18 cellular contexts compared by ENCODE assay signal in genomic region chr1:173301507-173301906, GRCh38.
DNase-seq lines count a peak whose midpoint lies in the region; ATAC-seq and TF ChIP-seq lines count a peak whose summit lies in the region.
"Had no signal": no experiment of that assay in that cellular context is flagged by ENCODE, and none has a peak within 500 bp of the region (broad histone marks: within the 10 kb centered on the region; RNA-seq: fewer than 3 reads in every experiment).

No MANE protein-coding gene starts in this region.

- no peaks in the 10 kb centered on the region for H3K4me1 ChIP-seq in breast epithelium
- peaks cover 19% of the 10 kb centered on the region for H3K4me1 ChIP-seq in PC-3 (ENCODE audit: insufficient read depth, low read length)
- H3K4me1 ChIP-seq: SJSA1 had no signal

- peaks cover 7% of the 10 kb centered on the region for H3K4me1 Mint-ChIP-seq in MCF 10A (ENCODE audit: insufficient read depth, unreplicated experiment)

- H3K36me3 ChIP-seq in breast epithelium: no peaks in the 10 kb centered on the region
- H3K36me3 ChIP-seq in PC-3 (ENCODE audit: low read depth, low read length): no peaks in the 10 kb centered on the region
- H3K36me3 ChIP-seq: MG63, SJSA1 had no signal

- POLR2A ChIA-PET in MCF 10A (lab: Yijun Ruan, JAX): no interaction called here
- POLR2A ChIA-PET in PC-3 (lab: Charles Lee; ENCODE audit: unreplicated experiment): no interaction called here

- ATAC-seq in PC-3: peak; percentile 58
- ATAC-seq: GM12878 had no signal

- H3K27ac ChIP-seq in breast epithelium (no peak overlapping the region), PC-3 (ENCODE audit: low read length) (no peak overlapping the region), epithelial cell of prostate (no peak overlapping the region)
- H3K27ac ChIP-seq: 22Rv1, HL-60, SJSA1 had no signal

- TF ChIP-seq POLR2A in breast epithelium (IDR thresholded peaks at IDR 0.05): no peak

- no peak overlapping the region for H2AFZ ChIP-seq in PC-3 (ENCODE audit: low read length)

- H3F3A ChIP-seq in PC-3 (ENCODE audit: low read length, unreplicated experiment): no peaks in the 10 kb centered on the region

- H3K27me3 ChIP-seq in breast epithelium: no peaks in the 10 kb centered on the region
- no peaks in the 10 kb centered on the region for H3K27me3 ChIP-seq in PC-3 (ENCODE audit: low read length)
- H3K27me3 ChIP-seq: MG63, SJSA1 had no signal

- TF ChIP-seq CTCF in MCF 10A (IDR thresholded peaks at IDR 0.05; ENCODE audit: unreplicated experiment) (no peak), breast epithelium (IDR thresholded peaks at IDR 0.05) (no peak), PC-3 (conservative IDR thresholded peaks at IDR 0.05; ENCODE audit: low read depth, low read length) (no peak)

- CTCF ChIA-PET in MCF 10A (lab: Yijun Ruan, JAX) (interaction anchor here (0.5 to 0.7 kb wide), 2 partner anchors 61 to 75 kb away, joined by 3 read pairs; no protein-coding TSS in a partner anchor), PC-3 (lab: Charles Lee) (interaction anchor here (1.0 kb wide), 1 partner anchor 17 kb away, joined by 4 read pairs; no protein-coding TSS in a partner anchor)

- H3K4me2 ChIP-seq in PC-3 (ENCODE audit: low read length): peak overlapping the region; percentile 16

- H3K9ac ChIP-seq in PC-3 (ENCODE audit: low read length): no peak overlapping the region

- H3K27me3 Mint-ChIP-seq in MCF 10A (ENCODE audit: insufficient read depth, unreplicated experiment): no peaks in the 10 kb centered on the region

- peaks cover 3% of the 10 kb centered on the region for H3K36me3 Mint-ChIP-seq in MCF 10A (ENCODE audit: insufficient read depth, unreplicated experiment)

- H3K27ac Mint-ChIP-seq in MCF 10A (ENCODE audit: low read depth, unreplicated experiment): no peak overlapping the region

- no peaks in the 10 kb centered on the region for H3K79me2 ChIP-seq in PC-3 (ENCODE audit: low read length)

- DNase-seq in MCF 10A (ENCODE audit: unreplicated experiment): peak; percentile 5
- no peak for DNase-seq in breast epithelium (ENCODE audit: low spot score in 2 of 2)
- peak; percentile 67 for DNase-seq in PC-3
- peak; percentile 12 for DNase-seq in epithelial cell of prostate (ENCODE audit: low read depth, low spot score)
- peak; percentile 22 for DNase-seq in renal cortical epithelial cell (ENCODE audit: low read depth)
- DNase-seq in middle frontal gyrus (ENCODE audit: extremely low spot score, low spot score): no peak
- no peak for DNase-seq in DMS53 (lab: John Stamatoyannopoulos, UW)
- DNase-seq in stimulated activated CD4-positive, alpha-beta T cell treated with anti-CD3 and anti-CD28 coated beads, Interleukin-2, amount 100 ng/mL, for 48 hours: no peak
- DNase-seq: C1 segment of cervical spinal cord, KG1, MG63, NCI-H1105, NCI-H187, NCI-H510A had no signal

- no peak overlapping the region for H3K4me3 Mint-ChIP-seq in MCF 10A (ENCODE audit: unreplicated experiment)

- no peaks in the 10 kb centered on the region for H4K20me1 ChIP-seq in PC-3 (ENCODE audit: low read length)

- no peaks in the 10 kb centered on the region for H3K9me3 Mint-ChIP-seq in MCF 10A (ENCODE audit: unreplicated experiment)

- intact Hi-C loops in MCF 10A (cut with micrococcal nuclease) (no loop called here), breast epithelium (cut with DNase I; ENCODE audit: low total_unique reads) (no loop called here), PC-3 (cut with micrococcal nuclease) (no loop called here)

- no peaks in the 10 kb centered on the region for H3K9me3 ChIP-seq in breast epithelium
- H3K9me3 ChIP-seq in PC-3 (ENCODE audit: low read length): no peaks in the 10 kb centered on the region
- H3K9me3 ChIP-seq: MG63, SJSA1 had no signal

- BruUV-seq in MCF 10A (replicated peaks; lab: Mats Ljungman, UMichigan) (no TSS peak), PC-3 (replicated peaks; lab: Mats Ljungman, UMichigan) (no TSS peak)

- H3K9me2 ChIP-seq in PC-3 (replicated peaks; ENCODE audit: low read length): peaks cover 13% of the 10 kb centered on the region

- H3K4me3 ChIP-seq in breast epithelium: no peak overlapping the region
- no peak overlapping the region for H3K4me3 ChIP-seq in PC-3 (ENCODE audit: low read length)
- H3K4me3 ChIP-seq: GM12878, MG63, SJSA1 had no signal

Comparison
In these comparisons a context has a peak if more than half of its experiments do, and no peak if none do; other contexts are left out.
1. DNase-seq: peak in MCF 10A (single experiment), PC-3 (single experiment), epithelial cell of prostate (single experiment) and renal cortical epithelial cell (single experiment); none in breast epithelium (0 of 2), middle frontal gyrus (single experiment), DMS53 (single experiment) and stimulated activated CD4-positive, alpha-beta T cell treated with anti-CD3 and anti-CD28 coated beads, Interleukin-2, amount 100 ng/mL, for 48 hours (0 of 2).